In the genomic region with DNA sequence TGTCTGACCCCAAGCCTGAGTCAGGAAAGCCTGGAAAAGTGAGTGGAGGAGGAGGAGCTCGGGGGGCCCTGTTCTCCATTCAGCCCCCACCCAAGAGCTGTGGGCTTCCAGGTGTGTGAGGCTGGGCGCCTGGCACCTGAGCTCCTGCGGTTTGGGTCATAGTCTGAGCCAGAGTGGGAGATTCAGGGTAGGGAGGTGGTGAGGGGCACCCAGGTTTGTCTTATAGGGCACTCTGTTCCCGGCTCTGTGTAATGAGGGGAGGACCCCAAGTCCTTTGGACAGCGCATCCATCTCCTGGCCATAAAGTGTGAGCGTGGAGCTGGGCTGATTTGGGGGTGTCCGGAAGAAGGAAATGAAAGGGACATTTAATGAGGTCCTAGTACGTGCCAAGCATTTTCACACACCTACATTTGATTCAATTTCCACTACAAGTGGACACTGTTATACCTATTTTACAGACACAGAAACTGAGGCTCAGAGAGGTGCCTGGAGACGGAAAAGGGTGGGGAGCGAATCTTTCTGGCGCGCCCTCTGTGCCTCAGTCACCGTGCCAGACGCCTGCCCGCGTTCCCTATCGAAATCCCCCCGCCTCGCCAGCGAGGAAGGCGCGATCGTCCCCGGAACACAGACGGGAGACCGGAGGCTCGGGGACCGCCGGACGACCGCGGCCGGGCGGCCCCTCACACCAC, we compare ENCODE assay signal across 10 cellular contexts. TPM values are rescaled to one million over a fixed set of nuclear protein-coding genes. Genes with fewer than 3 reads are reported as not detected.
DNase-seq lines count a peak whose midpoint lies in the region; ATAC-seq, FAIRE-seq and TF ChIP-seq lines count a peak whose summit lies in the region.
"Had no signal": no experiment of that assay in that cellular context is flagged by ENCODE, and none has a peak within 500 bp of the region (broad histone marks: within the 10 kb centered on the region; RNA-seq: fewer than 3 reads in every experiment).

No MANE protein-coding gene starts in this region.

- intact Hi-C loops in CD14-positive monocyte (cut with micrococcal nuclease) (no loop called here), Panc1 (cut with micrococcal nuclease; ENCODE audit: unreplicated experiment) (no loop called here), pancreas (cut with DNase I) (no loop called here)

- peaks cover 15% of the 10 kb centered on the region for H3K4me1 Mint-ChIP-seq in CD14-positive monocyte

- no peak overlapping the region for H3K27ac Mint-ChIP-seq in CD14-positive monocyte

- in situ Hi-C loops in Panc1 (cut with HindIII; ENCODE audit: low pct_unique_long_range_greater_than_20kb, low sequenced_read_pairs), result no loop called here

- DNase-seq in CD14-positive monocyte (ENCODE audit: low spot score) (no peak), Panc1 (ENCODE audit: low read depth, low spot score) (no peak), epithelial cell of proximal tubule (ENCODE audit: low read depth) (no peak), pancreas (no peak), NCI-H2196 (lab: John Stamatoyannopoulos, UW; ENCODE audit: unreplicated experiment) (no peak), erythroblast (lab: John Stamatoyannopoulos, UW) (no peak)
- DNase-seq: NCI-H2029 treated with DMSO at 0.1 percent for 48 hours had no signal

- no peaks in the 10 kb centered on the region for H3K36me3 ChIP-seq in Panc1 (ENCODE audit: control insufficient read depth, insufficient read depth, low read length)
- H3K36me3 ChIP-seq in pancreas, result no peaks in the 10 kb centered on the region

- TF ChIP-seq CTCF in CD14-positive monocyte (IDR thresholded peaks at IDR 0.05), result no peak
- no peak for TF ChIP-seq CTCF in Panc1 (IDR thresholded peaks at IDR 0.05)
- no peak for TF ChIP-seq CTCF in epithelial cell of proximal tubule (conservative IDR thresholded peaks at IDR 0.05; ENCODE audit: low read depth, low read length)
- no peak for TF ChIP-seq CTCF in pancreas (IDR thresholded peaks at IDR 0.05)

- peaks cover 64 to 81% (median 69%) of the 10 kb centered on the region in 3 donors for H3K27me3 Mint-ChIP-seq in CD14-positive monocyte (ENCODE audit: low read depth in 3 of 3)

- FAIRE-seq in pancreas (lab: Jason Lieb, UNC), result no peak
- FAIRE-seq: keratinocyte had no signal

- H3K27me3 ChIP-seq in Panc1 (ENCODE audit: control insufficient read depth, insufficient read depth, low read length) (no peaks in the 10 kb centered on the region), pancreas (no peaks in the 10 kb centered on the region)

- POLR2A ChIA-PET in Panc1 (lab: Charles Lee), result interaction anchor here (0.5 kb wide), 1 partner anchor 51 kb away, joined by 3 read pairs; no protein-coding TSS in a partner anchor

- CTCF ChIA-PET in Panc1 (lab: Charles Lee), result interaction anchor here (0.5 to 0.9 kb wide), 2 partner anchors 17 to 74 kb away, joined by 3 to 4 read pairs; no protein-coding TSS in a partner anchor

- no TSS peak for BruUV-seq in Panc1 (replicated peaks; lab: Mats Ljungman, UMichigan)

- H3K27ac ChIP-seq in Panc1 (ENCODE audit: low read length) (no peak overlapping the region), pancreas (peak overlapping the region in 3 of 4 donors; percentile 30 to 49 (median 48))

- 30 to 31% methylated on average over 34 of the region's 34 CpGs for WGBS in pancreas, 2 donors

- H3K4me3 ChIP-seq in Panc1 (ENCODE audit: low read depth in 2 of 2, low read length in 2 of 2) (peak overlapping the region; percentile 49 to 51), epithelial cell of proximal tubule (ENCODE audit: low read depth, low read length) (peak overlapping the region; percentile 53), pancreas (peak overlapping the region; percentile 23 to 62 (median 46))

- peaks cover 9% of the 10 kb centered on the region in 2 donors for H3K36me3 Mint-ChIP-seq in CD14-positive monocyte

- H3K9me3 Mint-ChIP-seq in CD14-positive monocyte, result peaks cover 0 to 10% (median 7%) of the 10 kb centered on the region in 7 donors

- peak overlapping the region; percentile 41 to 90 for H3K4me3 Mint-ChIP-seq in CD14-positive monocyte

- H3K4me1 ChIP-seq in Panc1 (ENCODE audit: control insufficient read depth, insufficient read depth, low read length) (peaks cover 15% of the 10 kb centered on the region; the same call in 1 of the 2 replicates), pancreas (peaks cover 0 to 15% (median 3%) of the 10 kb centered on the region in 3 donors)

- ATAC-seq in Panc1 (no peak), pancreas (no peak), HG02588 (IDR thresholded peaks at IDR 0.05; ENCODE audit: unreplicated experiment) (no peak), GM21423 (IDR thresholded peaks at IDR 0.05; ENCODE audit: unreplicated experiment) (no peak)

- TF ChIP-seq POLR2A in erythroblast (IDR thresholded peaks at IDR 0.05; ENCODE audit: low read length), result no peak

- H3K9me3 ChIP-seq in Panc1 (ENCODE audit: control insufficient read depth, insufficient read depth, low read depth, low read length) (no peaks in the 10 kb centered on the region), pancreas (no peaks in the 10 kb centered on the region)

RNA-seq across cellular contexts. Expression of gene NPTXR, which starts 1.2 kb away (rescaled TPM):
- polyA plus RNA-seq in CD14-positive monocyte (not detected), pancreas (1 to 10 TPM; 3.0 to 5.0 TPM)
- total RNA-seq in Panc1 (2021; ENCODE audit: unreplicated experiment) (32.6 TPM), epithelial cell of proximal tubule (0.58 and 0.72 TPM in 2 replicates), pancreas (10 to 100 TPM in 1 of 6 donors, 1 to 10 TPM in 5; 4.2 to 11.0 (median 6.0) TPM)
- 29.8 TPM for polyA plus RNA-seq in Panc1 (2012; ENCODE audit: insufficient read length)

RNA-seq across cellular contexts. Expression of gene CBX6, which starts 29.4 kb away (rescaled TPM):
- polyA plus RNA-seq in CD14-positive monocyte (1 to 10 TPM; 2.1 to 5.0 TPM), pancreas (10 to 100 TPM; 23.1 to 29.0 TPM)
- total RNA-seq in Panc1 (2021; ENCODE audit: unreplicated experiment) (98.4 TPM), epithelial cell of proximal tubule (36.7 and 43.5 TPM in 2 replicates), pancreas (10 to 100 TPM; 22.5 to 44.6 (median 29.2) TPM)
- 45.3 TPM for polyA plus RNA-seq in Panc1 (2012; ENCODE audit: insufficient read length)

RNA-seq across cellular contexts. Expression of gene DNAL4, which starts 48.7 kb away (rescaled TPM):
- polyA plus RNA-seq in CD14-positive monocyte (1 to 10 TPM; 8.9 to 9.3 TPM), pancreas (10 to 100 TPM; 12.2 to 16.2 TPM)
- total RNA-seq in Panc1 (2021; ENCODE audit: unreplicated experiment) (10.5 TPM), epithelial cell of proximal tubule (12.2 and 19.9 TPM in 2 replicates), pancreas (10 to 100 TPM in 4 of 6 donors, 1 to 10 TPM in 2; 7.7 to 13.9 (median 10.7) TPM)
- polyA plus RNA-seq in Panc1 (2012; ENCODE audit: insufficient read length), result 21.8 TPM
